In the genomic region with DNA sequence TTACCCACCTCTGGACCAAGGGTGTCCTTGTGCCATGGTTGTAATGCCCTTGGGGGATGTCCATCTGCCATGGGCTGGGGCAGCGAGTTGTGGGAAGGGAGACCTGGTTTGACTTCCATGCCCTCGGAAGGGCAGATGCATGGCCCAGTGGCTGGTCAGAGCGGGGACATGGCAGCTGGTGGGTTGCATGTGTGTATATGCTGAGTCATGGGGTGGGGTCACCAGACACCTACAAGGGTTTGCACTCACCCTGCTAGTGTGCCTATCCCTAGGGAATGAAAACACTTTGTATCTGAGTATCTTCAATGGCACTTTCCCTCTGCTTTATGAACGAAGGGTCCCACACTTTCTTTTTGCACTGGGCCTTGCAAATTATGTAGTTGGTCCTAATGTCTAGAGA, we compare ENCODE assay signal across 1 cellular context.
TF ChIP-seq lines count a peak whose summit lies in the region.

No MANE protein-coding gene starts in this region.

TF ChIP-seq in A549, 52 proteins besides CTCF, POLR2A, EP300 and RAD21:
- TF ChIP-seq, protein P1, sequence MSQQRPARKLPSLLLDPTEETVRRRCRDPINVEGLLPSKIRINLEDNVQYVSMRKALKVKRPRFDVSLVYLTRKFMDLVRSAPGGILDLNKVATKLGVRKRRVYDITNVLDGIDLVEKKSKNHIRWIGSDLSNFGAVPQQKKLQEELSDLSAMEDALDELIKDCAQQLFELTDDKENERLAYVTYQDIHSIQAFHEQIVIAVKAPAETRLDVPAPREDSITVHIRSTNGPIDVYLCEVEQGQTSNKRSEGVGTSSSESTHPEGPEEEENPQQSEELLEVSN (IDR thresholded peaks at IDR 0.05; ENCODE audit: borderline replicate concordance, low read depth), result no peak
- TF ChIP-seq NFE2L2 (conservative IDR thresholded peaks at IDR 0.05; ENCODE audit: low read length) (peak; percentile 93), MAFK (IDR thresholded peaks at IDR 0.05; ENCODE audit: partially characterized antibody) (peak; percentile 90)
